ENCODE assay signal across 26 cellular contexts in genomic region chr5:107666051-107666655, GRCh38. TPM values are rescaled to one million over a fixed set of nuclear protein-coding genes. Genes with fewer than 3 reads are reported as not detected.
DNase-seq lines count a peak whose midpoint lies in the region; ATAC-seq and TF ChIP-seq lines count a peak whose summit lies in the region.
"Had no signal": no experiment of that assay in that cellular context is flagged by ENCODE, and none has a peak within 500 bp of the region (broad histone marks: within the 10 kb centered on the region; RNA-seq: fewer than 3 reads in every experiment).

No MANE protein-coding gene starts in this region.

- POLR2A ChIA-PET in PC-3 (lab: Charles Lee; ENCODE audit: unreplicated experiment): no interaction called here

- H3K9ac ChIP-seq in PC-3 (ENCODE audit: low read length) (no peak overlapping the region), neural progenitor cell (no peak overlapping the region)
- H3K9ac ChIP-seq: BLaER1, KMS-11 had no signal

- H3K9me3 ChIP-seq in PC-3 (ENCODE audit: low read length) (no peaks in the 10 kb centered on the region), neural progenitor cell (ENCODE audit: low read depth) (no peaks in the 10 kb centered on the region), lower lobe of right lung (no peaks in the 10 kb centered on the region)
- H3K9me3 ChIP-seq: adrenal gland, BLaER1, neutrophil, prostate gland, SJSA1 had no signal

- in situ Hi-C loops in Caki2 (cut with HindIII; ENCODE audit: low pct_unique_long_range_greater_than_20kb, low sequenced_read_pairs): loop anchor here (10.0 kb wide), 1 partner anchor 91 kb away; no protein-coding TSS in a partner anchor

- peaks cover 16% of the 10 kb centered on the region for H3K4me1 ChIP-seq in PC-3 (ENCODE audit: insufficient read depth, low read length)
- H3K4me1 ChIP-seq in neural progenitor cell: peaks cover 66% of the 10 kb centered on the region
- peaks cover 15% of the 10 kb centered on the region for H3K4me1 ChIP-seq in lower lobe of right lung
- H3K4me1 ChIP-seq: prostate gland had no signal

- peaks cover 52% of the 10 kb centered on the region for H3K4me1 Mint-ChIP-seq in neural progenitor cell

- intact Hi-C loops in PC-3 (cut with micrococcal nuclease): no loop called here
- intact Hi-C loops in lower lobe of right lung (cut with DNase I): no loop called here

- H3K36me3 Mint-ChIP-seq in neural progenitor cell: peaks cover 11% of the 10 kb centered on the region

- no peaks in the 10 kb centered on the region for H3K36me3 ChIP-seq in PC-3 (ENCODE audit: low read depth, low read length)
- H3K36me3 ChIP-seq in neural progenitor cell: peaks cover 18% of the 10 kb centered on the region
- no peaks in the 10 kb centered on the region for H3K36me3 ChIP-seq in lower lobe of right lung
- H3K36me3 ChIP-seq: adrenal gland, BLaER1, cardiac muscle cell, neutrophil, prostate gland, SJSA1 had no signal

- BruUV-seq in PC-3 (replicated peaks; lab: Mats Ljungman, UMichigan): no TSS peak

- H4K20me1 ChIP-seq in PC-3 (ENCODE audit: low read length) (peaks cover 28% of the 10 kb centered on the region), neural progenitor cell (ENCODE audit: low read depth) (peaks cover 97% of the 10 kb centered on the region)

- H3K4me2 ChIP-seq in PC-3 (ENCODE audit: low read length): 0 out of 2 replicates have a peak overlapping the region, but pooled peaks have one; percentile 99
- H3K4me2 ChIP-seq in neural progenitor cell: peak overlapping the region; percentile 97
- H3K4me2 ChIP-seq: BLaER1, KMS-11 had no signal

- H3K79me2 ChIP-seq in PC-3 (ENCODE audit: low read length) (peaks cover 93% of the 10 kb centered on the region), neural progenitor cell (ENCODE audit: low read depth) (peaks cover 100% of the 10 kb centered on the region)

- CTCF ChIA-PET in PC-3 (lab: Charles Lee): no interaction called here

- H3K4me3 ChIP-seq in PC-3 (ENCODE audit: low read length) (no peak overlapping the region), epithelial cell of proximal tubule (ENCODE audit: low read depth, low read length) (peak overlapping the region; percentile 23), neural progenitor cell (peak overlapping the region; percentile 97), lower lobe of right lung (no peak overlapping the region)
- H3K4me3 ChIP-seq: adrenal gland, BLaER1, cardiac muscle cell, prostate gland, SJSA1 had no signal

- H3K27ac ChIP-seq in PC-3 (ENCODE audit: low read length) (no peak overlapping the region), neural progenitor cell (peak overlapping the region; percentile 64), lower lobe of right lung (no peak overlapping the region)
- H3K27ac ChIP-seq: adrenal gland, BLaER1, cardiac muscle cell, KMS-11, neutrophil, prostate gland, SJSA1 had no signal

- TF ChIP-seq CTCF in PC-3 (conservative IDR thresholded peaks at IDR 0.05; ENCODE audit: low read depth, low read length) (no peak), epithelial cell of proximal tubule (conservative IDR thresholded peaks at IDR 0.05; ENCODE audit: low read depth, low read length) (no peak), neural progenitor cell (IDR thresholded peaks at IDR 0.05) (no peak), lower lobe of right lung (IDR thresholded peaks at IDR 0.05) (no peak)

- H2AFZ ChIP-seq in PC-3 (ENCODE audit: low read length) (no peak overlapping the region), neural progenitor cell (replicated peaks) (no peak overlapping the region)

- peak overlapping the region; percentile 83 for H3K4me3 Mint-ChIP-seq in neural progenitor cell
- H3K4me3 Mint-ChIP-seq: activated T-cell treated with anti-CD3 and anti-CD28 coated beads, Interleukin-2, amount 50 U/mL, for 24 hours; H9 had no signal

- no peaks in the 10 kb centered on the region for H3K9me2 ChIP-seq in PC-3 (replicated peaks; ENCODE audit: low read length)

- no peak overlapping the region for H3K27ac Mint-ChIP-seq in neural progenitor cell
- H3K27ac Mint-ChIP-seq: activated T-cell treated with anti-CD3 and anti-CD28 coated beads, Interleukin-2, amount 50 U/mL, for 24 hours; H9 had no signal

- DNase-seq in Caki2 (ENCODE audit: low read depth): peak; percentile 60
- no peak for DNase-seq in PC-3
- DNase-seq in epithelial cell of proximal tubule (ENCODE audit: low read depth): no peak
- no peak for DNase-seq in neural progenitor cell (ENCODE audit: low spot score)
- no peak for DNase-seq in NCI-H2227 (lab: John Stamatoyannopoulos, UW; ENCODE audit: unreplicated experiment)
- DNase-seq in lower lobe of right lung: no peak
- DNase-seq: activated T-cell treated with anti-CD3 and anti-CD28 coated beads, Interleukin-2, amount 50 U/mL, for 24 hours; adrenal gland; COR-L47; cortex of kidney; DND-41; H9; NCI-H1092; NCI-H1930; NCI-H2227 treated with DMSO at 0.1 percent for 48 hours; NCI-H69; T-helper 1 cell had no signal

- H3F3A ChIP-seq in PC-3 (ENCODE audit: low read length, unreplicated experiment) (no peaks in the 10 kb centered on the region), neural progenitor cell (ENCODE audit: low read depth) (peaks cover 56% of the 10 kb centered on the region)

- H3K9me3 Mint-ChIP-seq in neural progenitor cell: no peaks in the 10 kb centered on the region
- H3K9me3 Mint-ChIP-seq: activated T-cell treated with anti-CD3 and anti-CD28 coated beads, Interleukin-2, amount 50 U/mL, for 24 hours; H9 had no signal

- no peak for ATAC-seq in PC-3
- no peak for ATAC-seq in lower lobe of right lung
- ATAC-seq in activated CD4-positive, CD25-positive, alpha-beta regulatory T cell treated with anti-CD3 and anti-CD28 coated beads, Interleukin-2, amount 50 U/mL, for 24 hours: no peak
- ATAC-seq in esophagus mucosa: no peak

- H3K27me3 Mint-ChIP-seq in neural progenitor cell (ENCODE audit: insufficient read depth, low read depth): peaks cover 4% of the 10 kb centered on the region

- peaks cover 23% of the 10 kb centered on the region; the same call in 1 of the 2 replicates for H3K27me3 ChIP-seq in PC-3 (ENCODE audit: low read length)
- no peaks in the 10 kb centered on the region for H3K27me3 ChIP-seq in neural progenitor cell
- H3K27me3 ChIP-seq in lower lobe of right lung (ENCODE audit: low read depth): peaks cover 24% of the 10 kb centered on the region

RNA-seq across cellular contexts. Expression of gene EFNA5, which starts 4.6 kb away (rescaled TPM):
- total RNA-seq in Caki2 (2014; rRNA removed; shearing (Covaris generic); ENCODE audit: low replicate concordance): 9.8 and 12.0 TPM in 2 replicates
- total RNA-seq in PC-3 (2014; rRNA removed) (5.1 and 5.4 TPM in 2 replicates), epithelial cell of proximal tubule (17.8 and 28.1 TPM in 2 replicates), neural progenitor cell (ENCODE audit: low replicate concordance) (70.5 and 105 TPM in 2 replicates), lower lobe of right lung (10.2 TPM), esophagus mucosa (29.7 TPM)
- total RNA-seq: activated CD8-positive, alpha-beta memory T cell treated with anti-CD3 and anti-CD28 coated beads for 36 hours had no signal

Comparison
In these comparisons a context has a peak if more than half of its experiments do, and no peak if none do; other contexts are left out.
1. H3K4me3 ChIP-seq: peak in epithelial cell of proximal tubule (single experiment) and neural progenitor cell (single experiment); none in PC-3 (single experiment) and lower lobe of right lung (single experiment).